1 cellular context compared by ENCODE assay signal in the genomic region with DNA sequence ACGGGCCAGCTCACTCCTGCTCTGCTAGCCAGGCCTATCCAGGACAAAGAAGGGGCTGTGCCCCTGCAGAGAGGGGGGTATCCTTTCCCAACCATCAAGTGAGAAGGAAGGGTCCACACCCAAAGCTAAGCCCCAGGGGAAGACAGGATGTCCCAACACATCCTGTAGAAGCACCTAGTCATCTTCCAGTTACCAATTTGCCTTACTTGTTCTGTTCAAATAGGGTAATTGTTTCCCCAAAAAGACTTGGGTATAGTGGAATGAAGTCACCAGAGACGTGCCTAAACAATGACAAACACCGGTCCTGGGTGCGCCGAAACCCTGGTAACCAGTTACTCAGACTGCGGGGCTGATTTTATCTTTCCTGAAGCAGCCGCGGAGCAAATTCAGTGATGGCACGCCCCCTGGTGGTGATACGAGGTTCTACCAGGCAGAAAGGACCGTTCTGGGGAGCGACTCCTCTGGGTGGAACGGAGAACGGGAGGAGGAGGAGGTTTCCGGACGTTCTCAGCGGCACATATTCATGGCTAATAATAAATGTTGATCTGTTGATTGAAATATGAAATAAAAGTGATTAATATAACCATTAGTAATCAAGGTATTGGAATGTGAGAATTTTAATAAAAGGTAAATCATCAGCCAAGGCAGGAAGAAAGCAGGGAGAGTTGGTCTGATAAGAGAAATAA.
TF ChIP-seq lines count a peak whose summit lies in the region.

No MANE protein-coding gene starts in this region.

TF ChIP-seq in HEK293, 187 proteins besides CTCF, POLR2A, EP300 and RAD21 (continued from another document and continues in another):
- TF ChIP-seq, protein P1, sequence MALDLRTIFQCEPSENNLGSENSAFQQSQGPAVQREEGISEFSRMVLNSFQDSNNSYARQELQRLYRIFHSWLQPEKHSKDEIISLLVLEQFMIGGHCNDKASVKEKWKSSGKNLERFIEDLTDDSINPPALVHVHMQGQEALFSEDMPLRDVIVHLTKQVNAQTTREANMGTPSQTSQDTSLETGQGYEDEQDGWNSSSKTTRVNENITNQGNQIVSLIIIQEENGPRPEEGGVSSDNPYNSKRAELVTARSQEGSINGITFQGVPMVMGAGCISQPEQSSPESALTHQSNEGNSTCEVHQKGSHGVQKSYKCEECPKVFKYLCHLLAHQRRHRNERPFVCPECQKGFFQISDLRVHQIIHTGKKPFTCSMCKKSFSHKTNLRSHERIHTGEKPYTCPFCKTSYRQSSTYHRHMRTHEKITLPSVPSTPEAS (tag by site-specific recombination; IDR thresholded peaks at IDR 0.05), result no peak
- no peak for TF ChIP-seq ZNF23 (tag by site-specific recombination; IDR thresholded peaks at IDR 0.05; ENCODE audit: borderline replicate concordance)
- TF ChIP-seq PRDM1 (tag by site-specific recombination; IDR thresholded peaks at IDR 0.05), result no peak
- TF ChIP-seq ZNF621 (tag by site-specific recombination; IDR thresholded peaks at IDR 0.05), result no peak
- TF ChIP-seq GLIS1 (tag by site-specific recombination; IDR thresholded peaks at IDR 0.05), result no peak
- TF ChIP-seq ZNF248 (tag by site-specific recombination; IDR thresholded peaks at IDR 0.05), result no peak
- TF ChIP-seq ZNF175 (tag by site-specific recombination; IDR thresholded peaks at IDR 0.05), result no peak
- no peak for TF ChIP-seq ZNF701 (tag by site-specific recombination; IDR thresholded peaks at IDR 0.05)
- TF ChIP-seq YY1 (tag by site-specific recombination; IDR thresholded peaks at IDR 0.05), result no peak
- TF ChIP-seq ZNF521 (tag by site-specific recombination; IDR thresholded peaks at IDR 0.05), result no peak
- no peak for TF ChIP-seq ZNF221 (tag by site-specific recombination; IDR thresholded peaks at IDR 0.05; ENCODE audit: borderline replicate concordance)
- TF ChIP-seq, protein P2, sequence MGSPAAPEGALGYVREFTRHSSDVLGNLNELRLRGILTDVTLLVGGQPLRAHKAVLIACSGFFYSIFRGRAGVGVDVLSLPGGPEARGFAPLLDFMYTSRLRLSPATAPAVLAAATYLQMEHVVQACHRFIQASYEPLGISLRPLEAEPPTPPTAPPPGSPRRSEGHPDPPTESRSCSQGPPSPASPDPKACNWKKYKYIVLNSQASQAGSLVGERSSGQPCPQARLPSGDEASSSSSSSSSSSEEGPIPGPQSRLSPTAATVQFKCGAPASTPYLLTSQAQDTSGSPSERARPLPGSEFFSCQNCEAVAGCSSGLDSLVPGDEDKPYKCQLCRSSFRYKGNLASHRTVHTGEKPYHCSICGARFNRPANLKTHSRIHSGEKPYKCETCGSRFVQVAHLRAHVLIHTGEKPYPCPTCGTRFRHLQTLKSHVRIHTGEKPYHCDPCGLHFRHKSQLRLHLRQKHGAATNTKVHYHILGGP (tag by site-specific recombination; IDR thresholded peaks at IDR 0.05), result no peak
- no peak for TF ChIP-seq MYNN (tag by site-specific recombination; IDR thresholded peaks at IDR 0.05; ENCODE audit: borderline replicate concordance)
- no peak for TF ChIP-seq EGR2 (tag by site-specific recombination; IDR thresholded peaks at IDR 0.05; ENCODE audit: low read depth)
- TF ChIP-seq ZNF558 (tag by site-specific recombination; IDR thresholded peaks at IDR 0.05), result no peak
- TF ChIP-seq ZNF16 (tag by site-specific recombination; IDR thresholded peaks at IDR 0.05; ENCODE audit: low read depth), result no peak
- no peak for TF ChIP-seq ZNF155 (tag by site-specific recombination; IDR thresholded peaks at IDR 0.05)
- no peak for TF ChIP-seq ZNF571 (tag by site-specific recombination; IDR thresholded peaks at IDR 0.05)
- TF ChIP-seq ZNF560 (tag by site-specific recombination; IDR thresholded peaks at IDR 0.05; ENCODE audit: borderline replicate concordance), result no peak
- TF ChIP-seq, protein P3, sequence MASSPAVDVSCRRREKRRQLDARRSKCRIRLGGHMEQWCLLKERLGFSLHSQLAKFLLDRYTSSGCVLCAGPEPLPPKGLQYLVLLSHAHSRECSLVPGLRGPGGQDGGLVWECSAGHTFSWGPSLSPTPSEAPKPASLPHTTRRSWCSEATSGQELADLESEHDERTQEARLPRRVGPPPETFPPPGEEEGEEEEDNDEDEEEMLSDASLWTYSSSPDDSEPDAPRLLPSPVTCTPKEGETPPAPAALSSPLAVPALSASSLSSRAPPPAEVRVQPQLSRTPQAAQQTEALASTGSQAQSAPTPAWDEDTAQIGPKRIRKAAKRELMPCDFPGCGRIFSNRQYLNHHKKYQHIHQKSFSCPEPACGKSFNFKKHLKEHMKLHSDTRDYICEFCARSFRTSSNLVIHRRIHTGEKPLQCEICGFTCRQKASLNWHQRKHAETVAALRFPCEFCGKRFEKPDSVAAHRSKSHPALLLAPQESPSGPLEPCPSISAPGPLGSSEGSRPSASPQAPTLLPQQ (tag by site-specific recombination; IDR thresholded peaks at IDR 0.05), result peak; percentile 45; the same call in 1 of the 2 replicates
- TF ChIP-seq GLI2 (tag by site-specific recombination; IDR thresholded peaks at IDR 0.05; ENCODE audit: borderline replicate concordance, low read depth), result no peak
- TF ChIP-seq ZFP41 (tag by site-specific recombination; IDR thresholded peaks at IDR 0.05; ENCODE audit: borderline replicate concordance), result no peak
- no peak for TF ChIP-seq TCF7L2 (IDR thresholded peaks at IDR 0.05; ENCODE audit: borderline replicate concordance, low read depth, low read length)
- no peak for TF ChIP-seq GLI4 (tag by site-specific recombination; IDR thresholded peaks at IDR 0.05)
- no peak for TF ChIP-seq ZXDB (tag by site-specific recombination; IDR thresholded peaks at IDR 0.05)
- TF ChIP-seq ZNF140 (tag by site-specific recombination; IDR thresholded peaks at IDR 0.05), result no peak
- TF ChIP-seq ZNF132 (tag by site-specific recombination; IDR thresholded peaks at IDR 0.05; ENCODE audit: borderline replicate concordance), result no peak
- TF ChIP-seq ZNF394 (tag by site-specific recombination; IDR thresholded peaks at IDR 0.05; ENCODE audit: borderline replicate concordance), result no peak
- no peak for TF ChIP-seq SCRT1 (tag by site-specific recombination; IDR thresholded peaks at IDR 0.05; ENCODE audit: borderline replicate concordance)
- TF ChIP-seq ZNF350 (tag by site-specific recombination; IDR thresholded peaks at IDR 0.05), result no peak
- TF ChIP-seq SCRT2 (tag by site-specific recombination; IDR thresholded peaks at IDR 0.05), result peak; percentile 22; the same call in 1 of the 2 replicates
- no peak for TF ChIP-seq ZNF645 (tag by site-specific recombination; IDR thresholded peaks at IDR 0.05)
- TF ChIP-seq ZNF335 (tag by site-specific recombination; conservative IDR thresholded peaks at IDR 0.05), result peak; percentile 50; the same call in 1 of the 2 replicates
- TF ChIP-seq ZNF707 (tag by site-specific recombination; IDR thresholded peaks at IDR 0.05), result no peak
- TF ChIP-seq ZBTB48 (tag by site-specific recombination; IDR thresholded peaks at IDR 0.05), result no peak
- TF ChIP-seq ZNF785 (tag by site-specific recombination; IDR thresholded peaks at IDR 0.05), result no peak
- TF ChIP-seq, protein P4, sequence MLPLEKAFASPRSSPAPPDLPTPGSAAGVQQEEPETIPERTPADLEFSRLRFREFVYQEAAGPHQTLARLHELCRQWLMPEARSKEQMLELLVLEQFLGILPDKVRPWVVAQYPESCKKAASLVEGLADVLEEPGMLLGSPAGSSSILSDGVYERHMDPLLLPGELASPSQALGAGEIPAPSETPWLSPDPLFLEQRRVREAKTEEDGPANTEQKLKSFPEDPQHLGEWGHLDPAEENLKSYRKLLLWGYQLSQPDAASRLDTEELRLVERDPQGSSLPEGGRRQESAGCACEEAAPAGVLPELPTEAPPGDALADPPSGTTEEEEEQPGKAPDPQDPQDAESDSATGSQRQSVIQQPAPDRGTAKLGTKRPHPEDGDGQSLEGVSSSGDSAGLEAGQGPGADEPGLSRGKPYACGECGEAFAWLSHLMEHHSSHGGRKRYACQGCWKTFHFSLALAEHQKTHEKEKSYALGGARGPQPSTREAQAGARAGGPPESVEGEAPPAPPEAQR (tag by site-specific recombination; IDR thresholded peaks at IDR 0.05), result no peak
- no peak for TF ChIP-seq ZNF391 (tag by site-specific recombination; IDR thresholded peaks at IDR 0.05; ENCODE audit: borderline replicate concordance, low read depth)
- TF ChIP-seq ZNF837 (tag by site-specific recombination; IDR thresholded peaks at IDR 0.05), result no peak
- TF ChIP-seq YY2 (tag by site-specific recombination; IDR thresholded peaks at IDR 0.05), result no peak
- no peak for TF ChIP-seq ZSCAN16 (tag by site-specific recombination; IDR thresholded peaks at IDR 0.05)
- TF ChIP-seq ZNF354C (tag by site-specific recombination; IDR thresholded peaks at IDR 0.05; ENCODE audit: borderline replicate concordance, low read depth), result no peak
- no peak for TF ChIP-seq ZNF157 (tag by site-specific recombination; IDR thresholded peaks at IDR 0.05)
- TF ChIP-seq ZNF623 (tag by site-specific recombination; IDR thresholded peaks at IDR 0.05), result no peak
- TF ChIP-seq ZNF37A (tag by site-specific recombination; IDR thresholded peaks at IDR 0.05), result no peak
- TF ChIP-seq RBAK (tag by site-specific recombination; IDR thresholded peaks at IDR 0.05), result no peak
- TF ChIP-seq ZNF792 (tag by site-specific recombination; IDR thresholded peaks at IDR 0.05), result no peak
- no peak for TF ChIP-seq ZNF76 (tag by site-specific recombination; IDR thresholded peaks at IDR 0.05; ENCODE audit: borderline replicate concordance, low read depth)
- TF ChIP-seq, protein P5, sequence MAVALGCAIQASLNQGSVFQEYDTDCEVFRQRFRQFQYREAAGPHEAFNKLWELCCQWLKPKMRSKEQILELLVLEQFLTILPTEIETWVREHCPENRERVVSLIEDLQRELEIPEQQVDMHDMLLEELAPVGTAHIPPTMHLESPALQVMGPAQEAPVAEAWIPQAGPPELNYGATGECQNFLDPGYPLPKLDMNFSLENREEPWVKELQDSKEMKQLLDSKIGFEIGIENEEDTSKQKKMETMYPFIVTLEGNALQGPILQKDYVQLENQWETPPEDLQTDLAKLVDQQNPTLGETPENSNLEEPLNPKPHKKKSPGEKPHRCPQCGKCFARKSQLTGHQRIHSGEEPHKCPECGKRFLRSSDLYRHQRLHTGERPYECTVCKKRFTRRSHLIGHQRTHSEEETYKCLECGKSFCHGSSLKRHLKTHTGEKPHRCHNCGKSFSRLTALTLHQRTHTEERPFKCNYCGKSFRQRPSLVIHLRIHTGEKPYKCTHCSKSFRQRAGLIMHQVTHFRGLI (tag by site-specific recombination; IDR thresholded peaks at IDR 0.05), result no peak
- TF ChIP-seq ZEB2 (tag by site-specific recombination; IDR thresholded peaks at IDR 0.05), result 0 out of 2 replicates have a peak, but pooled peaks have one; percentile 33
- no peak for TF ChIP-seq ZNF555 (tag by site-specific recombination; conservative IDR thresholded peaks at IDR 0.05)
- TF ChIP-seq ZNF433 (tag by site-specific recombination; IDR thresholded peaks at IDR 0.05; ENCODE audit: low read depth), result no peak
- TF ChIP-seq ZNF510 (tag by site-specific recombination; IDR thresholded peaks at IDR 0.05; ENCODE audit: insufficient replicate concordance), result no peak
- TF ChIP-seq MZF1 (tag by site-specific recombination; IDR thresholded peaks at IDR 0.05; ENCODE audit: borderline replicate concordance), result no peak
- TF ChIP-seq, protein P6, sequence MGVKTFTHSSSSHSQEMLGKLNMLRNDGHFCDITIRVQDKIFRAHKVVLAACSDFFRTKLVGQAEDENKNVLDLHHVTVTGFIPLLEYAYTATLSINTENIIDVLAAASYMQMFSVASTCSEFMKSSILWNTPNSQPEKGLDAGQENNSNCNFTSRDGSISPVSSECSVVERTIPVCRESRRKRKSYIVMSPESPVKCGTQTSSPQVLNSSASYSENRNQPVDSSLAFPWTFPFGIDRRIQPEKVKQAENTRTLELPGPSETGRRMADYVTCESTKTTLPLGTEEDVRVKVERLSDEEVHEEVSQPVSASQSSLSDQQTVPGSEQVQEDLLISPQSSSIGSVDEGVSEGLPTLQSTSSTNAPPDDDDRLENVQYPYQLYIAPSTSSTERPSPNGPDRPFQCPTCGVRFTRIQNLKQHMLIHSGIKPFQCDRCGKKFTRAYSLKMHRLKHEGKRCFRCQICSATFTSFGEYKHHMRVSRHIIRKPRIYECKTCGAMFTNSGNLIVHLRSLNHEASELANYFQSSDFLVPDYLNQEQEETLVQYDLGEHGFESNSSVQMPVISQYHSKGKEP (tag by site-specific recombination; IDR thresholded peaks at IDR 0.05), result no peak
- no peak for TF ChIP-seq ZNF324 (tag by site-specific recombination; IDR thresholded peaks at IDR 0.05)
- TF ChIP-seq ZNF561 (tag by site-specific recombination; IDR thresholded peaks at IDR 0.05; ENCODE audit: borderline replicate concordance), result no peak
- TF ChIP-seq ZNF146 (tag by site-specific recombination; IDR thresholded peaks at IDR 0.05), result no peak
- TF ChIP-seq, protein P7, sequence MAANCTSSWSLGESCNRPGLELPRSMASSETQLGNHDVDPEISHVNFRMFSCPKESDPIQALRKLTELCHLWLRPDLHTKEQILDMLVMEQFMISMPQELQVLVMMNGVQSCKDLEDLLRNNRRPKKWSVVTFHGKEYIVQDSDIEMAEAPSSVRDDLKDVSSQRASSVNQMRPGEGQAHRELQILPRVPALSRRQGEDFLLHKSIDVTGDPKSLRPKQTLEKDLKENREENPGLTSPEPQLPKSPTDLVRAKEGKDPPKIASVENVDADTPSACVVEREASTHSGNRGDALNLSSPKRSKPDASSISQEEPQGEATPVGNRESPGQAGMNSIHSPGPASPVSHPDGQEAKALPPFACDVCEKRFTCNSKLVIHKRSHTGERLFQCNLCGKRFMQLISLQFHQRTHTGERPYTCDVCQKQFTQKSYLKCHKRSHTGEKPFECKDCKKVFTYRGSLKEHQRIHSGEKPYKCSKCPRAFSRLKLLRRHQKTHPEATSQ (tag by site-specific recombination; IDR thresholded peaks at IDR 0.05), result no peak
- TF ChIP-seq WT1 (tag by site-specific recombination; IDR thresholded peaks at IDR 0.05), result no peak
- TF ChIP-seq ZNF416 (tag by site-specific recombination; IDR thresholded peaks at IDR 0.05), result no peak
- TF ChIP-seq ZNF311 (tag by site-specific recombination; IDR thresholded peaks at IDR 0.05; ENCODE audit: borderline replicate concordance), result no peak
- peak; percentile 63 for TF ChIP-seq ZNF629 (tag by site-specific recombination; IDR thresholded peaks at IDR 0.05)
- no peak for TF ChIP-seq ZNF133 (tag by site-specific recombination; IDR thresholded peaks at IDR 0.05)
- no peak for TF ChIP-seq GLIS2 (tag by site-specific recombination; IDR thresholded peaks at IDR 0.05)
- no peak for TF ChIP-seq ZNF121 (tag by site-specific recombination; IDR thresholded peaks at IDR 0.05)
